In the genomic region with DNA sequence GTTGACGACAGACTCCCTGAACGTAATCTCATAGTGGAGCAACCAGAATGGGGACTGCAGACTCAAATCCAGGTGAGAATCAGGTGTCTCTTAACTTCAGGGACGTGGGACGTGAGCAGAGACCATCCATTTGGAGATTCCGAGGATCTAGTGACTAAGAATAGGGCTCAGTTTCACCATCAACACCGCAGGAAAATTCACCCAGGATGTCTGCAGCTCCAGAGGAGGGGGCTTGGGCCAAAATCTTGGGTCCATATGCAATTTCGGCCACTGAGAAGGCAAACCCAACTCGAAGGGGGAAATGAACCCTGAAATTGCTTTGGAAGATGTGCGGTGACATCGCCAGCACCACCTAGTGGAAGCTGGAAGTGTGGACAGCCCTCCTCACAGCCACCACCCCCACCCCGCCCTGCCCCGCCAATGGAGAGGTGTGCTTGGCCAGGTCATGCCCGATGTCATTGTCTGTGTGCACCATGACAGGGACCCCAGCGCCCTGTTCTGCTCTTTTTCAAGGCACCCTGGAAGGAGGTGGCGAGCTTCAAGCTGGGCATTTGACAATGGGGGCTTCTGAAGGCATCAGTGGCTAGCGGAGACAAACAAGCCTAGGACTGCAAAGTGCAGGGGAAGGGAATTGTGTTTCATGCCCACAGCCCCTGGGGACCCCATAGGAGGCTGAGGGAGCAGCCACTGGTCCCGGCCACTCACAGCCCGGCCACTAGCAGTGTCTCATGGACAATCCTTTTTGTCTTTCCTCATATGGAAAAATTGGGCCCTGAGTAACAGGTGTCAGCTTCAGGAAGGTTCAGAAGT, we compare ENCODE assay signal across 8 cellular contexts. TPM values are rescaled to one million over a fixed set of nuclear protein-coding genes. Genes with fewer than 3 reads are reported as not detected.
DNase-seq lines count a peak whose midpoint lies in the region; ATAC-seq, FAIRE-seq and TF ChIP-seq lines count a peak whose summit lies in the region.

No MANE protein-coding gene starts in this region.

- no peak overlapping the region for H2AFZ ChIP-seq in KMS-11 (ENCODE audit: low read depth)

- TF ChIP-seq CTCF in KMS-11 (conservative IDR thresholded peaks at IDR 0.05; ENCODE audit: low read depth, low read length) (peak; percentile 73), VCaP (conservative IDR thresholded peaks at IDR 0.05) (peak; percentile 88), kidney (IDR thresholded peaks at IDR 0.05; ENCODE audit: borderline replicate concordance, extremely low read depth, insufficient read depth) (peak; percentile 72)

- no peak overlapping the region for H3K4me3 ChIP-seq in KMS-11 (IDR thresholded peaks at IDR 0.05; ENCODE audit: insufficient read depth, low read depth, low read length)
- peak overlapping the region in 1 of 2 donors; percentile 45 for H3K4me3 ChIP-seq in kidney (ENCODE audit: low read length in 2 of 2)

- H3K79me2 ChIP-seq in KMS-11 (ENCODE audit: insufficient read depth, low read depth), result no peaks in the 10 kb centered on the region

- in situ Hi-C loops in T47D (cut with HindIII; ENCODE audit: low pct_unique_long_range_greater_than_20kb, low sequenced_read_pairs), result no loop called here

- no peaks in the 10 kb centered on the region for H3K27me3 ChIP-seq in KMS-11 (ENCODE audit: insufficient read depth, low read depth)

- H3K4me2 ChIP-seq in KMS-11, result no peak overlapping the region

- FAIRE-seq in kidney (lab: Jason Lieb, UNC), result no peak

- H3K4me1 ChIP-seq in KMS-11 (ENCODE audit: low read depth, poor library complexity, severe bottlenecking) (peaks cover 6% of the 10 kb centered on the region), kidney (ENCODE audit: control insufficient read depth in 1 of 2, insufficient read depth in 1 of 2, low read depth in 1 of 2, low read length in 2 of 2) (peaks cover 0 to 5% of the 10 kb centered on the region in 2 donors)

- H3K9ac ChIP-seq in KMS-11, result no peak overlapping the region
- no peak overlapping the region for H3K9ac ChIP-seq in kidney (ENCODE audit: low read length in 2 of 2)

- intact Hi-C loops in kidney (cut with DNase I), result no loop called here

- H3K9me3 ChIP-seq in kidney (ENCODE audit: control insufficient read depth in 1 of 2, low read length in 2 of 2), result no peaks in the 10 kb centered on the region

- DNase-seq in ELR (ENCODE audit: low read depth), result peak; percentile 71
- peak; percentile 35 to 64 for DNase-seq in T47D (ENCODE audit: low read depth in 1 of 2, low spot score in 1 of 2)
- no peak for DNase-seq in kidney
- DNase-seq in stimulated activated CD4-positive, alpha-beta T cell treated with anti-CD3 and anti-CD28 coated beads, Interleukin-4, amount 100 ng/mL, for 24 hours, result peak; percentile 71
- DNase-seq in NCI-H187 (lab: John Stamatoyannopoulos, UW), result no peak

- no peaks in the 10 kb centered on the region for H4K20me1 ChIP-seq in KMS-11 (ENCODE audit: insufficient read depth)

- no peak for ATAC-seq in HG03565 (IDR thresholded peaks at IDR 0.05; ENCODE audit: unreplicated experiment)

- H3K27ac ChIP-seq in KMS-11, result peak overlapping the region; percentile 23; the same call in 1 of the 2 replicates
- H3K27ac ChIP-seq in VCaP, result no peak overlapping the region
- H3K27ac ChIP-seq in kidney (ENCODE audit: low read depth in 2 of 2, low read length in 2 of 2), result no peak overlapping the region

- H3K36me3 ChIP-seq in KMS-11 (ENCODE audit: insufficient read depth) (no peaks in the 10 kb centered on the region; the same call in 1 of the 2 replicates), kidney (ENCODE audit: control insufficient read depth in 1 of 2, insufficient read depth in 2 of 2, low read length in 2 of 2) (peaks cover 8 to 11% of the 10 kb centered on the region in 2 donors)

RNA-seq across cellular contexts. Expression of a gene that starts 24.8 kb away (rescaled TPM):
- 160 TPM for total RNA-seq in kidney
- polyA plus RNA-seq in kidney (ENCODE audit: insufficient read depth, low read depth, low replicate concordance), result 51.8 TPM

RNA-seq across cellular contexts. Expression of a gene that starts 38.4 kb away (rescaled TPM):
- 48.8 TPM for total RNA-seq in kidney
- polyA plus RNA-seq in kidney (ENCODE audit: insufficient read depth, low read depth, low replicate concordance), result 34.8 TPM

Comparison
In these comparisons a context has a peak if more than half of its experiments do, and no peak if none do; other contexts are left out.
1. DNase-seq: peak in ELR (single experiment), T47D (2 of 2) and stimulated activated CD4-positive, alpha-beta T cell treated with anti-CD3 and anti-CD28 coated beads, Interleukin-4, amount 100 ng/mL, for 24 hours (single experiment); none in kidney (single experiment) and NCI-H187 (0 of 2).
2. Peak in every context shown above with its lines, with median percentiles within 50 percentile points of each other: CTCF ChIP-seq.